In the genomic region with DNA sequence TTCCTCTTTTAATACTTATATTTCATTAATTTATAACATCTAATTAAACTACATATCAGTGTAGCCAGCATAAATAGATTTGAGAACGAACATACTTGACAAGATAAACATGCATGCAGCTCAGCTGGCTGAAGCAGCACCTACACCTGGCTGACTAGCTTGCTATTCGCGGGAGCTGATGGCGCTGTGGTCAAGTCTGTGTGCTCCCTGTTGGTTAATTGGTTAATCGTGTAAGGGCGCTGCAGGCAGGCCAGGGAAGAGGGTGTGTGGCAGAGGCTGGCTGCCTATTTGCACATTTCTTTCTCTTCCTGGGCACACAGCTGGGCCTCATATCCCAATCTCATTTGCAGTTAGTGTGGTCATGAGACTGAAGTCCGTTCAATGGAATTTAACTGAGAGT, we compare ENCODE assay signal across 1 cellular context.
TF ChIP-seq lines count a peak whose summit lies in the region.

No MANE protein-coding gene starts in this region.

TF ChIP-seq in GM23338, 12 proteins besides CTCF, POLR2A, EP300 and RAD21 (continued from another document):
- TF ChIP-seq, protein P1, sequence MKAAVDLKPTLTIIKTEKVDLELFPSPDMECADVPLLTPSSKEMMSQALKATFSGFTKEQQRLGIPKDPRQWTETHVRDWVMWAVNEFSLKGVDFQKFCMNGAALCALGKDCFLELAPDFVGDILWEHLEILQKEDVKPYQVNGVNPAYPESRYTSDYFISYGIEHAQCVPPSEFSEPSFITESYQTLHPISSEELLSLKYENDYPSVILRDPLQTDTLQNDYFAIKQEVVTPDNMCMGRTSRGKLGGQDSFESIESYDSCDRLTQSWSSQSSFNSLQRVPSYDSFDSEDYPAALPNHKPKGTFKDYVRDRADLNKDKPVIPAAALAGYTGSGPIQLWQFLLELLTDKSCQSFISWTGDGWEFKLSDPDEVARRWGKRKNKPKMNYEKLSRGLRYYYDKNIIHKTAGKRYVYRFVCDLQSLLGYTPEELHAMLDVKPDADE (IDR thresholded peaks at IDR 0.05) = no peak
- TF ChIP-seq ZNF331 (CRISPR knock-in tag; IDR thresholded peaks at IDR 0.05; ENCODE audit: low read depth) = no peak
- TF ChIP-seq JUNB (IDR thresholded peaks at IDR 0.05; ENCODE audit: unreplicated experiment) = no peak
- TF ChIP-seq, protein P2, sequence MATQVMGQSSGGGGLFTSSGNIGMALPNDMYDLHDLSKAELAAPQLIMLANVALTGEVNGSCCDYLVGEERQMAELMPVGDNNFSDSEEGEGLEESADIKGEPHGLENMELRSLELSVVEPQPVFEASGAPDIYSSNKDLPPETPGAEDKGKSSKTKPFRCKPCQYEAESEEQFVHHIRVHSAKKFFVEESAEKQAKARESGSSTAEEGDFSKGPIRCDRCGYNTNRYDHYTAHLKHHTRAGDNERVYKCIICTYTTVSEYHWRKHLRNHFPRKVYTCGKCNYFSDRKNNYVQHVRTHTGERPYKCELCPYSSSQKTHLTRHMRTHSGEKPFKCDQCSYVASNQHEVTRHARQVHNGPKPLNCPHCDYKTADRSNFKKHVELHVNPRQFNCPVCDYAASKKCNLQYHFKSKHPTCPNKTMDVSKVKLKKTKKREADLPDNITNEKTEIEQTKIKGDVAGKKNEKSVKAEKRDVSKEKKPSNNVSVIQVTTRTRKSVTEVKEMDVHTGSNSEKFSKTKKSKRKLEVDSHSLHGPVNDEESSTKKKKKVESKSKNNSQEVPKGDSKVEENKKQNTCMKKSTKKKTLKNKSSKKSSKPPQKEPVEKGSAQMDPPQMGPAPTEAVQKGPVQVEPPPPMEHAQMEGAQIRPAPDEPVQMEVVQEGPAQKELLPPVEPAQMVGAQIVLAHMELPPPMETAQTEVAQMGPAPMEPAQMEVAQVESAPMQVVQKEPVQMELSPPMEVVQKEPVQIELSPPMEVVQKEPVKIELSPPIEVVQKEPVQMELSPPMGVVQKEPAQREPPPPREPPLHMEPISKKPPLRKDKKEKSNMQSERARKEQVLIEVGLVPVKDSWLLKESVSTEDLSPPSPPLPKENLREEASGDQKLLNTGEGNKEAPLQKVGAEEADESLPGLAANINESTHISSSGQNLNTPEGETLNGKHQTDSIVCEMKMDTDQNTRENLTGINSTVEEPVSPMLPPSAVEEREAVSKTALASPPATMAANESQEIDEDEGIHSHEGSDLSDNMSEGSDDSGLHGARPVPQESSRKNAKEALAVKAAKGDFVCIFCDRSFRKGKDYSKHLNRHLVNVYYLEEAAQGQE (IDR thresholded peaks at IDR 0.05; ENCODE audit: unreplicated experiment) = no peak
- no peak for TF ChIP-seq CREB1 (CRISPR knock-in tag; IDR thresholded peaks at IDR 0.05; ENCODE audit: low read depth)
TF ChIP-seq in GM23338: peak in this region for 0.
